1 cellular context compared by ENCODE assay signal in genomic region chr19:49987159-49987698, GRCh38.
TF ChIP-seq lines count a peak whose summit lies in the region.

No MANE protein-coding gene starts in this region.

TF ChIP-seq in HepG2, 621 proteins besides CTCF, POLR2A, EP300 and RAD21 (continued from another document and continues in another):
- TF ChIP-seq, protein P1, sequence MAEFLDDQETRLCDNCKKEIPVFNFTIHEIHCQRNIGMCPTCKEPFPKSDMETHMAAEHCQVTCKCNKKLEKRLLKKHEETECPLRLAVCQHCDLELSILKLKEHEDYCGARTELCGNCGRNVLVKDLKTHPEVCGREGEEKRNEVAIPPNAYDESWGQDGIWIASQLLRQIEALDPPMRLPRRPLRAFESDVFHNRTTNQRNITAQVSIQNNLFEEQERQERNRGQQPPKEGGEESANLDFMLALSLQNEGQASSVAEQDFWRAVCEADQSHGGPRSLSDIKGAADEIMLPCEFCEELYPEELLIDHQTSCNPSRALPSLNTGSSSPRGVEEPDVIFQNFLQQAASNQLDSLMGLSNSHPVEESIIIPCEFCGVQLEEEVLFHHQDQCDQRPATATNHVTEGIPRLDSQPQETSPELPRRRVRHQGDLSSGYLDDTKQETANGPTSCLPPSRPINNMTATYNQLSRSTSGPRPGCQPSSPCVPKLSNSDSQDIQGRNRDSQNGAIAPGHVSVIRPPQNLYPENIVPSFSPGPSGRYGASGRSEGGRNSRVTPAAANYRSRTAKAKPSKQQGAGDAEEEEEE (CRISPR knock-in tag; IDR thresholded peaks at IDR 0.05; ENCODE audit: borderline replicate concordance): peak; percentile 100
- TF ChIP-seq ZNF749 (CRISPR knock-in tag; IDR thresholded peaks at IDR 0.05; ENCODE audit: borderline replicate concordance): peak; percentile 100
- TF ChIP-seq JARID2 (CRISPR knock-in tag; IDR thresholded peaks at IDR 0.05; ENCODE audit: insufficient replicate concordance): peak; percentile 100
- peak; percentile 97; the same call in 1 of the 2 replicates for TF ChIP-seq ATRX (CRISPR knock-in tag; IDR thresholded peaks at IDR 0.05; ENCODE audit: borderline replicate concordance)
- peak; percentile 96 for TF ChIP-seq TARDBP (CRISPR knock-in tag; IDR thresholded peaks at IDR 0.05)
- TF ChIP-seq ZNF772 (CRISPR knock-in tag; IDR thresholded peaks at IDR 0.05): peak; percentile 100
- TF ChIP-seq RBFOX2 (IDR thresholded peaks at IDR 0.05; ENCODE audit: low read depth, low read length): no peak
- TF ChIP-seq ZNF800 (CRISPR knock-in tag; IDR thresholded peaks at IDR 0.05): peak; percentile 100
- peak; percentile 98 for TF ChIP-seq E2F1 (CRISPR knock-in tag; IDR thresholded peaks at IDR 0.05)
- TF ChIP-seq ZNF10 (CRISPR knock-in tag; IDR thresholded peaks at IDR 0.05; ENCODE audit: borderline replicate concordance, low read depth): no peak
- TF ChIP-seq ZNF296 (CRISPR knock-in tag; conservative IDR thresholded peaks at IDR 0.05): peak; percentile 100
- TF ChIP-seq ZNF256 (CRISPR knock-in tag; conservative IDR thresholded peaks at IDR 0.05): peak; percentile 100
- peak; percentile 90 for TF ChIP-seq ZMYM2 (CRISPR knock-in tag; IDR thresholded peaks at IDR 0.05)
- no peak for TF ChIP-seq HNRNPLL (IDR thresholded peaks at IDR 0.05; ENCODE audit: low read depth, low read length, poor library complexity, severe bottlenecking)
- TF ChIP-seq, protein P2, sequence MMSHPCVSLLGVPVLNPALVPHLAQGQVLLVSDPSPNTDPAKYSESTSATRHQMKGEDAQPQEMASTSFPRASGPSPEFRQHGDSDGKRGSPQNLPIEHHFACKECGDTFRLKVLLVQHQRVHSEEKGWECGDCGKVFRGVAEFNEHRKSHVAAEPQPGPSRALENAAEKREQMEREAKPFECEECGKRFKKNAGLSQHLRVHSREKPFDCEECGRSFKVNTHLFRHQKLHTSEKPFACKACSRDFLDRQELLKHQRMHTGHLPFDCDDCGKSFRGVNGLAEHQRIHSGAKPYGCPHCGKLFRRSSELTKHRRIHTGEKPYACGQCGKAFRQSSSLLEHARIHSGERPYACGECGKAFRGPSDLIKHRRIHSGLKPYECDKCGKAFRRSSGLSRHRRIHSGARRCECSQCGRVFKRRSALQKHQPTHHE (CRISPR knock-in tag; IDR thresholded peaks at IDR 0.05; ENCODE audit: borderline replicate concordance): peak; percentile 100
- TF ChIP-seq ZNF496 (CRISPR knock-in tag; IDR thresholded peaks at IDR 0.05; ENCODE audit: insufficient replicate concordance): peak; percentile 92
- peak; percentile 100; the same call in 1 of the 2 replicates for TF ChIP-seq ZNF180 (CRISPR knock-in tag; IDR thresholded peaks at IDR 0.05; ENCODE audit: borderline replicate concordance, low read depth)
- TF ChIP-seq FOXK2 (IDR thresholded peaks at IDR 0.05): no peak
- peak; percentile 99 for TF ChIP-seq ZBTB1 (CRISPR knock-in tag; IDR thresholded peaks at IDR 0.05; ENCODE audit: borderline replicate concordance)
- TF ChIP-seq REST (IDR thresholded peaks at IDR 0.05; ENCODE audit: borderline replicate concordance in 1 of 2, low read depth in 1 of 2, low read length in 2 of 2): peak; percentile 84 to 97
- TF ChIP-seq SYNCRIP (IDR thresholded peaks at IDR 0.05; ENCODE audit: insufficient read depth, low read depth, low read length): no peak
- TF ChIP-seq FOXP4 (CRISPR knock-in tag; IDR thresholded peaks at IDR 0.05): peak; percentile 95
- TF ChIP-seq ZNF558 (CRISPR knock-in tag; IDR thresholded peaks at IDR 0.05; ENCODE audit: borderline replicate concordance): peak; percentile 100
- TF ChIP-seq ZNF546 (CRISPR knock-in tag; conservative IDR thresholded peaks at IDR 0.05): peak; percentile 100
- peak; percentile 100 for TF ChIP-seq ARID2 (CRISPR knock-in tag; IDR thresholded peaks at IDR 0.05; ENCODE audit: borderline replicate concordance)
- no peak for TF ChIP-seq PLRG1 (conservative IDR thresholded peaks at IDR 0.05)
- TF ChIP-seq ZNF552 (CRISPR knock-in tag; IDR thresholded peaks at IDR 0.05; ENCODE audit: borderline replicate concordance): peak; percentile 100
- TF ChIP-seq, protein P3, sequence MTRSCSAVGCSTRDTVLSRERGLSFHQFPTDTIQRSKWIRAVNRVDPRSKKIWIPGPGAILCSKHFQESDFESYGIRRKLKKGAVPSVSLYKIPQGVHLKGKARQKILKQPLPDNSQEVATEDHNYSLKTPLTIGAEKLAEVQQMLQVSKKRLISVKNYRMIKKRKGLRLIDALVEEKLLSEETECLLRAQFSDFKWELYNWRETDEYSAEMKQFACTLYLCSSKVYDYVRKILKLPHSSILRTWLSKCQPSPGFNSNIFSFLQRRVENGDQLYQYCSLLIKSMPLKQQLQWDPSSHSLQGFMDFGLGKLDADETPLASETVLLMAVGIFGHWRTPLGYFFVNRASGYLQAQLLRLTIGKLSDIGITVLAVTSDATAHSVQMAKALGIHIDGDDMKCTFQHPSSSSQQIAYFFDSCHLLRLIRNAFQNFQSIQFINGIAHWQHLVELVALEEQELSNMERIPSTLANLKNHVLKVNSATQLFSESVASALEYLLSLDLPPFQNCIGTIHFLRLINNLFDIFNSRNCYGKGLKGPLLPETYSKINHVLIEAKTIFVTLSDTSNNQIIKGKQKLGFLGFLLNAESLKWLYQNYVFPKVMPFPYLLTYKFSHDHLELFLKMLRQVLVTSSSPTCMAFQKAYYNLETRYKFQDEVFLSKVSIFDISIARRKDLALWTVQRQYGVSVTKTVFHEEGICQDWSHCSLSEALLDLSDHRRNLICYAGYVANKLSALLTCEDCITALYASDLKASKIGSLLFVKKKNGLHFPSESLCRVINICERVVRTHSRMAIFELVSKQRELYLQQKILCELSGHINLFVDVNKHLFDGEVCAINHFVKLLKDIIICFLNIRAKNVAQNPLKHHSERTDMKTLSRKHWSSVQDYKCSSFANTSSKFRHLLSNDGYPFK (CRISPR knock-in tag; IDR thresholded peaks at IDR 0.05; ENCODE audit: borderline replicate concordance): peak; percentile 97
- TF ChIP-seq ZBTB38 (CRISPR knock-in tag; IDR thresholded peaks at IDR 0.05): peak; percentile 100
- peak; percentile 54; the same call in 1 of the 2 replicates for TF ChIP-seq POGZ (CRISPR knock-in tag; IDR thresholded peaks at IDR 0.05)
- peak; percentile 100 for TF ChIP-seq AHR (CRISPR knock-in tag; IDR thresholded peaks at IDR 0.05)
- TF ChIP-seq ZNF460 (CRISPR knock-in tag; IDR thresholded peaks at IDR 0.05; ENCODE audit: borderline replicate concordance): peak; percentile 55; the same call in 1 of the 2 replicates
- peak; percentile 99 for TF ChIP-seq ATAD3A (CRISPR knock-in tag; IDR thresholded peaks at IDR 0.05)
- no peak for TF ChIP-seq CBX1 (IDR thresholded peaks at IDR 0.05; ENCODE audit: low read depth)
- TF ChIP-seq MED8 (CRISPR knock-in tag; IDR thresholded peaks at IDR 0.05; ENCODE audit: insufficient replicate concordance): peak; percentile 97
- peak; percentile 100 for TF ChIP-seq ARNT2 (CRISPR knock-in tag; IDR thresholded peaks at IDR 0.05; ENCODE audit: low read depth)
- TF ChIP-seq CHD2 (IDR thresholded peaks at IDR 0.05; ENCODE audit: low read depth, low read length): no peak
- peak; percentile 77 for TF ChIP-seq ATF1 (CRISPR knock-in tag; IDR thresholded peaks at IDR 0.05)
- peak; percentile 100; the same call in 1 of the 2 replicates for TF ChIP-seq E2F2 (CRISPR knock-in tag; IDR thresholded peaks at IDR 0.05; ENCODE audit: borderline replicate concordance)
- peak; percentile 100 for TF ChIP-seq ZNF337 (CRISPR knock-in tag; IDR thresholded peaks at IDR 0.05; ENCODE audit: borderline replicate concordance, low read depth)
- TF ChIP-seq ZNF781 (CRISPR knock-in tag; IDR thresholded peaks at IDR 0.05; ENCODE audit: borderline replicate concordance, not compliant biosample characterization): peak; percentile 100
- peak; percentile 100 for TF ChIP-seq ZNF543 (CRISPR knock-in tag; IDR thresholded peaks at IDR 0.05)
- TF ChIP-seq KMT2A (CRISPR knock-in tag; IDR thresholded peaks at IDR 0.05): peak; percentile 97
- TF ChIP-seq ZFP36L1 (CRISPR knock-in tag; IDR thresholded peaks at IDR 0.05): peak; percentile 100
- TF ChIP-seq ZNF629 (CRISPR knock-in tag; conservative IDR thresholded peaks at IDR 0.05): peak; percentile 88
- TF ChIP-seq, protein P4, sequence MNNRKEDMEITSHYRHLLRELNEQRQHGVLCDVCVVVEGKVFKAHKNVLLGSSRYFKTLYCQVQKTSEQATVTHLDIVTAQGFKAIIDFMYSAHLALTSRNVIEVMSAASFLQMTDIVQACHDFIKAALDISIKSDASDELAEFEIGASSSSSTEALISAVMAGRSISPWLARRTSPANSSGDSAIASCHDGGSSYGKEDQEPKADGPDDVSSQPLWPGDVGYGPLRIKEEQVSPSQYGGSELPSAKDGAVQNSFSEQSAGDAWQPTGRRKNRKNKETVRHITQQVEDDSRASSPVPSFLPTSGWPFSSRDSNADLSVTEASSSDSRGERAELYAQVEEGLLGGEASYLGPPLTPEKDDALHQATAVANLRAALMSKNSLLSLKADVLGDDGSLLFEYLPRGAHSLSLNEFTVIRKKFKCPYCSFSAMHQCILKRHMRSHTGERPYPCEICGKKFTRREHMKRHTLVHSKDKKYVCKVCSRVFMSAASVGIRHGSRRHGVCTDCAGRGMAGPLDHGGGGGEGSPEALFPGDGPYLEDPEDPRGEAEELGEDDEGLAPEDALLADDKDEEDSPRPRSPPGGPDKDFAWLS (CRISPR knock-in tag; IDR thresholded peaks at IDR 0.05; ENCODE audit: borderline replicate concordance): peak; percentile 94
